In genomic region chr5:149486726-149487635, GRCh38 we compare ENCODE assay signal across 9 cellular contexts.
A peak's percentile ranks its signal among the peaks of the same experiment; 100 is the strongest.
DNase-seq lines count a peak whose midpoint lies in the region; ATAC-seq and TF ChIP-seq lines count a peak whose summit lies in the region.
"Had no signal": no experiment of that assay in that cellular context is flagged by ENCODE, and none has a peak within 500 bp of the region (broad histone marks: within the 10 kb centered on the region; RNA-seq: fewer than 3 reads in every experiment).

No MANE protein-coding gene starts in this region.

- H3K79me2 ChIP-seq in mammary epithelial cell (ENCODE audit: insufficient read depth, low read length) = no peaks in the 10 kb centered on the region

- peak overlapping the region; percentile 96 for H3K56ac ChIP-seq in IMR-90 (ENCODE audit: extremely low read depth, insufficient read depth, low read length)

- H3K9me1 ChIP-seq in IMR-90 (ENCODE audit: insufficient read depth, low read length) = no peaks in the 10 kb centered on the region; the same call in 1 of the 2 replicates

- no peaks in the 10 kb centered on the region for H3K36me3 ChIP-seq in IMR-90 (ENCODE audit: control insufficient read depth, insufficient read depth, low read length)
- H3K36me3 ChIP-seq in mammary epithelial cell (ENCODE audit: insufficient read depth, low read length) = no peaks in the 10 kb centered on the region
- H3K36me3 ChIP-seq in tibial nerve = no peaks in the 10 kb centered on the region

- H2BK15ac ChIP-seq in IMR-90 (ENCODE audit: low read depth, low read length) = peak overlapping the region; percentile 51

- no peak for TF ChIP-seq CTCF in IMR-90 (conservative IDR thresholded peaks at IDR 0.05; ENCODE audit: low read depth, low read length)
- TF ChIP-seq CTCF in mammary epithelial cell (conservative IDR thresholded peaks at IDR 0.05 in 1 of 2, IDR thresholded peaks at IDR 0.05 in 1 of 2; ENCODE audit: extremely low read depth in 1 of 2, insufficient read depth in 1 of 2, low read depth in 1 of 2, low read length in 2 of 2) = no peak
- no peak for TF ChIP-seq CTCF in lower leg skin (IDR thresholded peaks at IDR 0.05)
- TF ChIP-seq CTCF in tibial nerve (IDR thresholded peaks at IDR 0.05) = no peak

- H3K4me3 ChIP-seq in IMR-90 (ENCODE audit: insufficient read depth, low read depth, low read length) = no peak overlapping the region
- no peak overlapping the region for H3K4me3 ChIP-seq in mammary epithelial cell (replicated peaks in 1 of 3; ENCODE audit: insufficient read depth in 1 of 3, low read depth in 2 of 3, low read length in 3 of 3)
- H3K4me3 ChIP-seq in lower leg skin (ENCODE audit: low read depth, poor library complexity, severe bottlenecking) = no peak overlapping the region
- no peak overlapping the region for H3K4me3 ChIP-seq in tibial nerve

- POLR2A ChIA-PET in IMR-90 (lab: Charles Lee; ENCODE audit: unreplicated experiment) = interaction anchor here (0.9 kb wide), 2 partner anchors 41 to 64 kb away, joined by 3 to 4 read pairs; no protein-coding TSS in a partner anchor
- POLR2A ChIA-PET in activated CD4-positive, alpha-beta T cell treated with anti-CD3 and anti-CD28 coated beads, Interleukin-2, amount 10 ng/mL, durations not matched to agents 7 days and 5 days (lab: Charles Lee) = no interaction called here

- H3K27me3 ChIP-seq in IMR-90 (ENCODE audit: control insufficient read depth, insufficient read depth, low read length) (no peaks in the 10 kb centered on the region), mammary epithelial cell (ENCODE audit: insufficient read depth, low read length) (no peaks in the 10 kb centered on the region), tibial nerve (no peaks in the 10 kb centered on the region)

- no peaks in the 10 kb centered on the region for H3K9me3 Mint-ChIP-seq in activated CD4-positive, alpha-beta T cell treated with anti-CD3 and anti-CD28 coated beads, Interleukin-2, amount 10 ng/mL, durations not matched to agents 7 days and 5 days

- peak overlapping the region; percentile 78 for H2BK120ac ChIP-seq in IMR-90 (ENCODE audit: low read depth, low read length)

- peak overlapping the region; percentile 41 for H3K9ac ChIP-seq in IMR-90 (ENCODE audit: low read depth, low read length)
- H3K9ac ChIP-seq in mammary epithelial cell (ENCODE audit: insufficient read depth, low read length) = peak overlapping the region; percentile 76

- peak overlapping the region; percentile 86 for H3K14ac ChIP-seq in IMR-90 (replicated peaks; ENCODE audit: low read depth, low read length)

- peak overlapping the region; percentile 33 to 75 for H4K8ac ChIP-seq in IMR-90 (ENCODE audit: low read depth in 2 of 2, low read length in 2 of 2)

- dilution Hi-C loops in IMR-90 (cut with HindIII; ENCODE audit: low sequenced_read_pairs, unreplicated experiment) = no loop called here
- dilution Hi-C loops in mammary epithelial cell (cut with HindIII; ENCODE audit: low sequenced_read_pairs) = no loop called here

- TF ChIP-seq RAD21 in IMR-90 (IDR thresholded peaks at IDR 0.05; ENCODE audit: low read length) = no peak

- H2BK20ac ChIP-seq in IMR-90 (ENCODE audit: low read depth, low read length) = peak overlapping the region; percentile 89

- H4K91ac ChIP-seq in IMR-90 (ENCODE audit: insufficient read depth, low read depth, low read length) = peak overlapping the region; percentile 85

- DNase-seq in IMR-90 (peak; percentile 70), mammary epithelial cell (peak; percentile 86), lower leg skin (ENCODE audit: low spot score in 2 of 2) (peak; percentile 8 to 57), tibial nerve (ENCODE audit: low spot score in 2 of 2) (no peak)
- no peak for DNase-seq in activated CD4-positive, alpha-beta T cell treated with anti-CD3 and anti-CD28 coated beads, Interleukin-2, amount 10 ng/mL, durations not matched to agents 7 days and 5 days
- DNase-seq: stimulated activated naive CD4-positive, alpha-beta T cell had no signal

- no TSS peak for BruUV-seq in IMR-90 (replicated peaks; lab: Mats Ljungman, UMichigan)
- BruUV-seq in mammary epithelial cell (replicated peaks; lab: Mats Ljungman, UMichigan) = TSS peak; percentile 83

- peak overlapping the region; percentile 84 for H3K18ac ChIP-seq in IMR-90 (ENCODE audit: low read depth, low read length)

- TF ChIP-seq POLR2A in IMR-90 (IDR thresholded peaks at IDR 0.05; ENCODE audit: low read depth, low read length) = no peak; the same call in 1 of the 2 replicates
- no peak for TF ChIP-seq POLR2A in lower leg skin (IDR thresholded peaks at IDR 0.05)
- no peak for TF ChIP-seq POLR2A in tibial nerve (IDR thresholded peaks at IDR 0.05)

- no peak for TF ChIP-seq EP300 in tibial nerve (IDR thresholded peaks at IDR 0.05)

- H3K4me1 ChIP-seq in IMR-90 (ENCODE audit: control insufficient read depth, insufficient read depth, low read length) (peaks cover 33% of the 10 kb centered on the region), mammary epithelial cell (ENCODE audit: insufficient read depth, low read length) (peaks cover 63% of the 10 kb centered on the region), tibial nerve (peaks cover 0 to 36% (median 6%) of the 10 kb centered on the region in 4 donors)

- H3K36me3 Mint-ChIP-seq in activated CD4-positive, alpha-beta T cell treated with anti-CD3 and anti-CD28 coated beads, Interleukin-2, amount 10 ng/mL, durations not matched to agents 7 days and 5 days (ENCODE audit: low read depth) = no peaks in the 10 kb centered on the region

- H3K4me3 Mint-ChIP-seq in activated CD4-positive, alpha-beta T cell treated with anti-CD3 and anti-CD28 coated beads, Interleukin-2, amount 10 ng/mL, durations not matched to agents 7 days and 5 days = no peak overlapping the region

- H3K4me1 Mint-ChIP-seq in activated CD4-positive, alpha-beta T cell treated with anti-CD3 and anti-CD28 coated beads, Interleukin-2, amount 10 ng/mL, durations not matched to agents 7 days and 5 days = no peaks in the 10 kb centered on the region

- in situ Hi-C loops in IMR-90 (cut with MboI; ENCODE audit: low sequenced_read_pairs) (loop anchor here (5.0 kb wide), 1 partner anchor 40 kb away; no protein-coding TSS in a partner anchor), mammary epithelial cell (cut with MboI; ENCODE audit: low sequenced_read_pairs in 2 of 2) (no loop called here)

- H4K5ac ChIP-seq in IMR-90 (ENCODE audit: low read depth, low read length) = peak overlapping the region; percentile 63

- H3K4ac ChIP-seq in IMR-90 (ENCODE audit: low read depth, low read length) = peak overlapping the region; percentile 87

- H2AFZ ChIP-seq in IMR-90 (replicated peaks; ENCODE audit: low read length, poor library complexity) = no peak overlapping the region
- H2AFZ ChIP-seq in mammary epithelial cell (ENCODE audit: low read depth, low read length) = no peak overlapping the region

- H3K9me3 ChIP-seq in IMR-90 (ENCODE audit: control insufficient read depth, insufficient read depth, low read length) (no peaks in the 10 kb centered on the region), mammary epithelial cell (replicated peaks; ENCODE audit: insufficient read depth, low read length) (no peaks in the 10 kb centered on the region), tibial nerve (no peaks in the 10 kb centered on the region)

- peaks cover 2 to 17% of the 10 kb centered on the region in 2 experiments; a peak in 1 of 4 replicates for H3K79me1 ChIP-seq in IMR-90 (ENCODE audit: low read depth in 1 of 2, low read length in 2 of 2)

- no CpG with 5 or more reads among the region's 5 CpGs for WGBS in IMR-90 (ENCODE audit: extremely low coverage in 2 of 2, insufficient read length in 1 of 2), 2 experiments
- 49% methylated on average over 4 of the region's 5 CpGs for WGBS in mammary epithelial cell (ENCODE audit: low coverage, missing lambda C conversion rate)
- 36 to 55% methylated on average over 5 of the region's 5 CpGs for WGBS in lower leg skin, 2 donors
- 59 to 64% methylated on average over 5 of the region's 5 CpGs for WGBS in tibial nerve, 2 donors

- H3K27ac Mint-ChIP-seq in activated CD4-positive, alpha-beta T cell treated with anti-CD3 and anti-CD28 coated beads, Interleukin-2, amount 10 ng/mL, durations not matched to agents 7 days and 5 days = no peak overlapping the region

- H3K4me2 ChIP-seq in IMR-90 (ENCODE audit: low read depth, low read length) = peak overlapping the region; percentile 12
- peak overlapping the region; percentile 70 for H3K4me2 ChIP-seq in mammary epithelial cell (ENCODE audit: insufficient read depth, low read depth, low read length)

- peak overlapping the region; percentile 98 for H2BK5ac ChIP-seq in IMR-90 (ENCODE audit: low read depth, low read length, poor library complexity, severe bottlenecking)

- peaks cover 9% of the 10 kb centered on the region for H3K27me3 Mint-ChIP-seq in activated CD4-positive, alpha-beta T cell treated with anti-CD3 and anti-CD28 coated beads, Interleukin-2, amount 10 ng/mL, durations not matched to agents 7 days and 5 days

- ATAC-seq in IMR-90 (ENCODE audit: low read depth) (peak; percentile 12), GM21619 (IDR thresholded peaks at IDR 0.05; ENCODE audit: unreplicated experiment) (no peak), GM18870 (IDR thresholded peaks at IDR 0.05; ENCODE audit: unreplicated experiment) (no peak), HG03520 (IDR thresholded peaks at IDR 0.05; ENCODE audit: unreplicated experiment) (no peak)

- peak overlapping the region; percentile 58 for H2AK9ac ChIP-seq in IMR-90 (replicated peaks; ENCODE audit: low read depth, low read length, poor library complexity)

- intact Hi-C loops in IMR-90 (cut with micrococcal nuclease) = loop anchor here (1.0 to 5.0 kb wide), 2 partner anchors 42 to 75 kb away; no protein-coding TSS in a partner anchor
- intact Hi-C loops in mammary epithelial cell (cut with micrococcal nuclease) = loop anchor here (1.0 to 5.0 kb wide), 6 partner anchors 34 to 450 kb away; partner anchors contain the start of gene CSNK1A1
- intact Hi-C loops in lower leg skin (cut with DNase I; ENCODE audit: low total_unique reads) = no loop called here

- H3K27ac ChIP-seq in IMR-90 (ENCODE audit: insufficient read depth, low read length) (peak overlapping the region; percentile 84), mammary epithelial cell (ENCODE audit: insufficient read depth, low read depth, low read length) (peak overlapping the region; percentile 97), tibial nerve (peak overlapping the region in 3 of 4 donors; percentile 47 to 60 (median 52))

- peak overlapping the region; percentile 94 for H2AK5ac ChIP-seq in IMR-90 (ENCODE audit: low read depth, low read length)

- CTCF ChIA-PET in IMR-90 (lab: Yijun Ruan, JAX) (interaction anchor here (1.0 to 2.1 kb wide), 5 partner anchors 9 to 40 kb away, joined by 3 to 5 read pairs (median 3); no protein-coding TSS in a partner anchor), mammary epithelial cell (lab: Charles Lee; ENCODE audit: low non-redundant PET) (interaction anchor here (0.6 to 1.1 kb wide), 3 partner anchors 13 to 221 kb away, joined by 4 to 9 read pairs (median 8); partner anchors contain the start of gene CSNK1A1)
- CTCF ChIA-PET in activated CD4-positive, alpha-beta T cell treated with anti-CD3 and anti-CD28 coated beads, Interleukin-2, amount 10 ng/mL, durations not matched to agents 7 days and 5 days (lab: Charles Lee) = interaction anchor here (0.7 to 1.2 kb wide), 3 partner anchors 9 to 115 kb away, joined by 3 to 6 read pairs (median 4); no protein-coding TSS in a partner anchor

- peaks cover 11% of the 10 kb centered on the region for H4K20me1 ChIP-seq in IMR-90 (ENCODE audit: insufficient read depth, low read length)
- no peaks in the 10 kb centered on the region for H4K20me1 ChIP-seq in mammary epithelial cell (ENCODE audit: insufficient read depth, low read length)

- peak overlapping the region; percentile 74 for H3K23ac ChIP-seq in IMR-90 (ENCODE audit: low read depth, low read length)

Comparison
In these comparisons a context has a peak if more than half of its experiments do, and no peak if none do; other contexts are left out.
1. DNase-seq: peak in IMR-90 (single experiment), mammary epithelial cell (single experiment) and lower leg skin (2 of 2); none in tibial nerve (0 of 2) and activated CD4-positive, alpha-beta T cell treated with anti-CD3 and anti-CD28 coated beads, Interleukin-2, amount 10 ng/mL, durations not matched to agents 7 days and 5 days (single experiment).
2. Peak in every context shown above with its lines, with median percentiles within 50 percentile points of each other: H3K27ac ChIP-seq.